9 cellular contexts compared by ENCODE assay signal in the genomic region with DNA sequence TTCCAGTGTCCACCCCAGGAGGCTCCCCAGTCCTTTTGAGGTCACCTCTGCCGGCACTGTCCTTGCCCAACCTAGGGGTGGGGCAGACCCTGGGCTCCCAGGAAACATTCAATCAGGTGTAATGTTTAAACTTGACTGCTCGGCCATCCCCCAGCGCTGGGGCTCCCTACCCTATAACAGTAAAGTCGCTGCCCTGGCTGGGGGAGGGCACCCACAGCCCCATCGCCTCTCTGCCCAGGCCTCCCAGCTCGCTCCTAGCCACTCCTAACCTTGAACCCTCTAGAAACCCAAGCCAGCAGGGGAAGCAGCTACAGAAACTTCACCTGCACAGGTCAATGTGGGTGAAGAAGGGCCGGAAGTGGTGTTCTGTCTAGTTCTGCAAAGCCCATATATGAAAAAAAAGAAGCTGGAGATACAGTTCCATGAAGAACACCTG. TPM values are rescaled to one million over a fixed set of nuclear protein-coding genes. Genes with fewer than 3 reads are reported as not detected.
DNase-seq lines count a peak whose midpoint lies in the region; ATAC-seq and TF ChIP-seq lines count a peak whose summit lies in the region.
"Had no signal": no experiment of that assay in that cellular context is flagged by ENCODE, and none has a peak within 500 bp of the region (broad histone marks: within the 10 kb centered on the region; RNA-seq: fewer than 3 reads in every experiment).

No MANE protein-coding gene starts in this region.

- no peak for TF ChIP-seq EP300 in stomach (IDR thresholded peaks at IDR 0.05)

- DNase-seq in activated CD8-positive, alpha-beta T cell treated with anti-CD3 and anti-CD28 coated beads for 36 hours, result no peak
- DNase-seq in stomach, result no peak
- DNase-seq in ureter (ENCODE audit: low spot score), result no peak
- DNase-seq in NCI-H1436 (lab: John Stamatoyannopoulos, UW), result no peak
- DNase-seq: SIG-M5 had no signal

- CTCF ChIA-PET in HEK293 (lab: Yijun Ruan, JAX), result no interaction called here
- CTCF ChIA-PET in activated CD8-positive, alpha-beta T cell treated with anti-CD3 and anti-CD28 coated beads for 36 hours (lab: Charles Lee), result no interaction called here

- H3K27me3 Mint-ChIP-seq in activated CD8-positive, alpha-beta T cell treated with anti-CD3 and anti-CD28 coated beads for 36 hours, result peaks cover 30% of the 10 kb centered on the region

- 35 to 60% (median 40%) methylated on average over 1 to 7 of the region's 7 CpGs for WGBS in stomach, 5 donors

- peak overlapping the region; percentile 57 for H3K4me3 Mint-ChIP-seq in activated CD8-positive, alpha-beta T cell treated with anti-CD3 and anti-CD28 coated beads for 36 hours

- TF ChIP-seq POLR2A in stomach (IDR thresholded peaks at IDR 0.05), result no peak

- no peaks in the 10 kb centered on the region for H3K9me3 Mint-ChIP-seq in activated CD8-positive, alpha-beta T cell treated with anti-CD3 and anti-CD28 coated beads for 36 hours
- H3K9me3 Mint-ChIP-seq: activated naive CD4-positive, alpha-beta T cell treated with anti-CD3 and anti-CD28 coated beads for 36 hours had no signal

- no peak overlapping the region for H3K27ac Mint-ChIP-seq in activated CD8-positive, alpha-beta T cell treated with anti-CD3 and anti-CD28 coated beads for 36 hours
- H3K27ac Mint-ChIP-seq: activated naive CD4-positive, alpha-beta T cell treated with anti-CD3 and anti-CD28 coated beads for 36 hours had no signal

- H3K4me3 ChIP-seq in HEK293 (ENCODE audit: low read depth, low read length) (no peak overlapping the region), stomach (peak overlapping the region; percentile 76 to 94 (median 83))

- no peaks in the 10 kb centered on the region for H3K36me3 ChIP-seq in HEK293 (ENCODE audit: control insufficient read depth in 2 of 2, insufficient read depth in 1 of 2, low read length in 2 of 2)
- H3K36me3 ChIP-seq in stomach, result no peaks in the 10 kb centered on the region

- POLR2A ChIA-PET in HEK293 (lab: Yijun Ruan, JAX), result no interaction called here
- POLR2A ChIA-PET in activated CD8-positive, alpha-beta T cell treated with anti-CD3 and anti-CD28 coated beads for 36 hours (lab: Charles Lee), result interaction anchor here (1.3 kb wide), 1 partner anchor 161 kb away, joined by 3 read pairs; a partner anchor contains a TSS

- no peak overlapping the region for H3K27ac ChIP-seq in HEK293 (ENCODE audit: extremely low read depth, low read depth, low read length)
- peak overlapping the region; percentile 88 for H3K27ac ChIP-seq in layer of hippocampus (ENCODE audit: low read depth, low read length)
- peak overlapping the region; percentile 82 to 91 (median 88) for H3K27ac ChIP-seq in stomach

- H3K9me3 ChIP-seq in HEK293 (ENCODE audit: control insufficient read depth, insufficient read depth, low read depth, low read length) (no peaks in the 10 kb centered on the region), stomach (no peaks in the 10 kb centered on the region)

- H3K4me1 ChIP-seq in HEK293 (ENCODE audit: control insufficient read depth, insufficient read depth, low read length), result peaks cover 6% of the 10 kb centered on the region; the same call in 1 of the 2 replicates
- peaks cover 27 to 74% (median 37%) of the 10 kb centered on the region in 4 donors for H3K4me1 ChIP-seq in stomach

- no peaks in the 10 kb centered on the region for H3K36me3 Mint-ChIP-seq in activated CD8-positive, alpha-beta T cell treated with anti-CD3 and anti-CD28 coated beads for 36 hours (ENCODE audit: low read depth)

- H3K4me1 Mint-ChIP-seq in activated CD8-positive, alpha-beta T cell treated with anti-CD3 and anti-CD28 coated beads for 36 hours (ENCODE audit: low read depth), result peaks cover 20% of the 10 kb centered on the region

- ATAC-seq in activated CD8-positive, alpha-beta T cell treated with anti-CD3 and anti-CD28 coated beads for 36 hours, result no peak
- ATAC-seq in GM19463 (IDR thresholded peaks at IDR 0.05; ENCODE audit: unreplicated experiment), result no peak

- H3K27me3 ChIP-seq in layer of hippocampus (ENCODE audit: control insufficient read depth, insufficient read depth, low read length), result no peaks in the 10 kb centered on the region
- H3K27me3 ChIP-seq in stomach, result peaks cover 0 to 9% (median 0%) of the 10 kb centered on the region in 3 donors

- intact Hi-C loops in activated CD8-positive, alpha-beta T cell treated with anti-CD3 and anti-CD28 coated beads for 36 hours (cut with micrococcal nuclease), result no loop called here
- intact Hi-C loops in stomach (cut with DNase I; ENCODE audit: low total_unique reads), result no loop called here

- TF ChIP-seq CTCF in HEK293 (tag by site-specific recombination; IDR thresholded peaks at IDR 0.05) (no peak), stomach (IDR thresholded peaks at IDR 0.05) (no peak)
- no peak for TF ChIP-seq CTCF in activated CD8-positive, alpha-beta T cell treated with anti-CD3 and anti-CD28 coated beads for 36 hours (IDR thresholded peaks at IDR 0.05)

TF ChIP-seq in HEK293, 187 proteins besides CTCF, POLR2A, EP300 and RAD21:
- TF ChIP-seq ZNF324 (tag by site-specific recombination; IDR thresholded peaks at IDR 0.05) (no peak), KLF1 (tag by site-specific recombination; IDR thresholded peaks at IDR 0.05) (0 out of 2 replicates have a peak, but pooled peaks have one; percentile 0)

RNA-seq across cellular contexts. Expression of a gene that starts 1.3 kb away (rescaled TPM):
- total RNA-seq in activated CD8-positive, alpha-beta T cell treated with anti-CD3 and anti-CD28 coated beads for 36 hours, result under 1 TPM; 0.31 to 0.59 TPM
- total RNA-seq in stomach (10 to 100 TPM; 12.8 to 42.9 (median 30.1) TPM), ureter (91.9 TPM)
- 1 to 10 TPM; 5.3 to 8.7 (median 6.2) TPM for polyA plus RNA-seq in stomach

Comparison
In these comparisons a context has a peak if more than half of its experiments do, and no peak if none do; other contexts are left out.
1. RNA of a gene that starts 1.3 kb away (total RNA-seq): 91.9 TPM in ureter (single experiment) and 12.8 to 42.9 TPM in stomach; 0.31 to 0.59 TPM in activated CD8-positive, alpha-beta T cell treated with anti-CD3 and anti-CD28 coated beads for 36 hours; every median in the first group is over 4 times any median in the second.